ENCODE assay signal across 27 cellular contexts in genomic region chr6:98894810-98895209, GRCh38. TPM values are rescaled to one million over a fixed set of nuclear protein-coding genes. Genes with fewer than 3 reads are reported as not detected.
A peak's percentile ranks its signal among the peaks of the same experiment; 100 is the strongest.
DNase-seq lines count a peak whose midpoint lies in the region; ATAC-seq and TF ChIP-seq lines count a peak whose summit lies in the region.
"Had no signal": no experiment of that assay in that cellular context is flagged by ENCODE, and none has a peak within 500 bp of the region (broad histone marks: within the 10 kb centered on the region; RNA-seq: fewer than 3 reads in every experiment).

No MANE protein-coding gene starts in this region.

- H3K27me3 ChIP-seq in SK-N-SH (ENCODE audit: insufficient read depth) (no peaks in the 10 kb centered on the region), BE2C (no peaks in the 10 kb centered on the region)
- H3K27me3 ChIP-seq: colonic mucosa, upper lobe of right lung had no signal

- no peaks in the 10 kb centered on the region for H3K27me3 Mint-ChIP-seq in activated T-helper 17 cell treated with anti-CD3 and anti-CD28 coated beads, Interleukin-2, amount 50 U/mL, for 72 hours
- H3K27me3 Mint-ChIP-seq: activated naive CD8-positive, alpha-beta T cell treated with anti-CD3 and anti-CD28 coated beads for 36 hours; brain had no signal

- H3K4me1 Mint-ChIP-seq in activated T-helper 17 cell treated with anti-CD3 and anti-CD28 coated beads, Interleukin-2, amount 50 U/mL, for 72 hours = no peaks in the 10 kb centered on the region
- H3K4me1 Mint-ChIP-seq: activated naive CD8-positive, alpha-beta T cell treated with anti-CD3 and anti-CD28 coated beads for 36 hours; mesothelial cell of epicardium; stimulated activated effector memory CD8-positive, alpha-beta T cell treated with anti-CD3 and anti-CD28 coated beads, Interleukin-12 subunit alpha, Interleukin-12 subunit beta, amount 100 ng/mL, for 72 hours had no signal

- H3K9me3 Mint-ChIP-seq in activated T-helper 17 cell treated with anti-CD3 and anti-CD28 coated beads, Interleukin-2, amount 50 U/mL, for 72 hours = no peaks in the 10 kb centered on the region
- H3K9me3 Mint-ChIP-seq: natural killer cell; stimulated activated effector memory CD8-positive, alpha-beta T cell treated with anti-CD3 and anti-CD28 coated beads, Interleukin-12 subunit alpha, Interleukin-12 subunit beta, amount 100 ng/mL, for 72 hours had no signal

- H3K36me3 ChIP-seq in SK-N-SH (replicated peaks in 1 of 2; ENCODE audit: control insufficient read depth in 1 of 2, insufficient read depth in 2 of 2, low read length in 1 of 2) (peaks cover 34 to 53% of the 10 kb centered on the region in 2 experiments), BE2C (no peaks in the 10 kb centered on the region)

- ATAC-seq in SK-N-SH treated with all-trans-retinoic acid at 6 μM for 48 hours = 0 out of 3 replicates have a peak, but pooled peaks have one; percentile 21
- no peak for ATAC-seq in GM21390 (IDR thresholded peaks at IDR 0.05; ENCODE audit: unreplicated experiment)
- ATAC-seq in activated T-helper 17 cell treated with anti-CD3 and anti-CD28 coated beads, Interleukin-2, amount 50 U/mL, for 72 hours (replicated peaks) = no peak
- ATAC-seq: natural killer cell; stimulated activated effector memory CD8-positive, alpha-beta T cell treated with anti-CD3 and anti-CD28 coated beads, Interleukin-12 subunit alpha, Interleukin-12 subunit beta, amount 100 ng/mL, for 72 hours; upper lobe of right lung had no signal

- no peak overlapping the region for H3K4me3 Mint-ChIP-seq in activated T-helper 17 cell treated with anti-CD3 and anti-CD28 coated beads, Interleukin-2, amount 50 U/mL, for 72 hours
- H3K4me3 Mint-ChIP-seq: activated naive CD8-positive, alpha-beta T cell treated with anti-CD3 and anti-CD28 coated beads for 36 hours; brain; mesothelial cell of epicardium; natural killer cell; stimulated activated effector memory CD8-positive, alpha-beta T cell treated with anti-CD3 and anti-CD28 coated beads, Interleukin-12 subunit alpha, Interleukin-12 subunit beta, amount 100 ng/mL, for 72 hours had no signal

- H3K79me2 ChIP-seq in SK-N-SH (ENCODE audit: insufficient read depth) = no peaks in the 10 kb centered on the region

- TF ChIP-seq CTCF in SK-N-SH (IDR thresholded peaks at IDR 0.05) (no peak), cardiac fibroblast (IDR thresholded peaks at IDR 0.05; ENCODE audit: low read depth, low read length) (no peak), BE2C (IDR thresholded peaks at IDR 0.05; ENCODE audit: low read depth, low read length) (no peak)

- no peak overlapping the region for H3K4me2 ChIP-seq in SK-N-SH

- no peak for TF ChIP-seq RAD21 in SK-N-SH (IDR thresholded peaks at IDR 0.05; ENCODE audit: low read length)

- no peak overlapping the region for H3K4me3 ChIP-seq in SK-N-SH (ENCODE audit: low read depth in 2 of 2, low read length in 1 of 2)
- no peak overlapping the region for H3K4me3 ChIP-seq in cardiac fibroblast (replicated peaks in 1 of 2; ENCODE audit: low read depth in 2 of 2, low read length in 2 of 2)
- H3K4me3 ChIP-seq in BE2C (ENCODE audit: low read depth, low read length) = no peak overlapping the region
- H3K4me3 ChIP-seq: colonic mucosa, HAP-1, upper lobe of right lung had no signal

- H3K4me1 ChIP-seq in SK-N-SH (ENCODE audit: control insufficient read depth in 1 of 2, insufficient read depth in 2 of 2, low read depth in 1 of 2, low read length in 1 of 2) (no peaks in the 10 kb centered on the region), BE2C (no peaks in the 10 kb centered on the region)
- H3K4me1 ChIP-seq: colonic mucosa, upper lobe of right lung had no signal

- H3K9me3 ChIP-seq in SK-N-SH (no peaks in the 10 kb centered on the region), BE2C (no peaks in the 10 kb centered on the region)
- H3K9me3 ChIP-seq: colonic mucosa, HAP-1, upper lobe of right lung had no signal

- no peaks in the 10 kb centered on the region for H3F3A ChIP-seq in SK-N-SH (replicated peaks; ENCODE audit: insufficient read depth)

- H3K27ac ChIP-seq in SK-N-SH (ENCODE audit: low read depth in 2 of 2, low read length in 1 of 2) = no peak overlapping the region
- H3K27ac ChIP-seq: colonic mucosa, upper lobe of right lung had no signal

- WGBS in SK-N-SH (ENCODE audit: low lambda C conversion rate) = 69% methylated on average over 1 of the region's 1 CpG

- POLR2A ChIA-PET in SK-N-SH (lab: Yijun Ruan, JAX) = no interaction called here

- TF ChIP-seq EP300 in SK-N-SH (IDR thresholded peaks at IDR 0.05; ENCODE audit: borderline replicate concordance in 1 of 2, low read depth in 1 of 2, low read length in 1 of 2) = no peak

- no peak overlapping the region for H3K9ac ChIP-seq in SK-N-SH

- H4K20me1 ChIP-seq in SK-N-SH (ENCODE audit: insufficient read depth) = no peaks in the 10 kb centered on the region

- H3K27ac Mint-ChIP-seq in activated T-helper 17 cell treated with anti-CD3 and anti-CD28 coated beads, Interleukin-2, amount 50 U/mL, for 72 hours = no peak overlapping the region
- H3K27ac Mint-ChIP-seq: activated naive CD8-positive, alpha-beta T cell treated with anti-CD3 and anti-CD28 coated beads for 36 hours; brain; mesothelial cell of epicardium; natural killer cell; stimulated activated effector memory CD8-positive, alpha-beta T cell treated with anti-CD3 and anti-CD28 coated beads, Interleukin-12 subunit alpha, Interleukin-12 subunit beta, amount 100 ng/mL, for 72 hours had no signal

- H2AFZ ChIP-seq in SK-N-SH (ENCODE audit: low read depth) = no peak overlapping the region

- DNase-seq in SK-N-SH = no peak
- DNase-seq in cardiac fibroblast (ENCODE audit: low read depth in 2 of 2) = peak; percentile 9 to 64
- peak; percentile 50 for DNase-seq in iris pigment epithelial cell (ENCODE audit: low read depth)
- peak; percentile 5 for DNase-seq in stromal cell of bone marrow (ENCODE audit: low read depth)
- DNase-seq in BE2C = no peak
- DNase-seq: 8988T; activated CD4-positive, alpha-beta T cell treated with anti-CD3 and anti-CD28 coated beads, Interleukin-2, amount 50 U/mL, for 48 hours; activated CD4-positive, CD25-positive, alpha-beta regulatory T cell; activated CD8-positive, alpha-beta memory T cell treated with anti-CD3 and anti-CD28 coated beads, Interleukin-2, amount 50 U/mL, for 48 hours; activated naive CD8-positive, alpha-beta T cell treated with anti-CD3 and anti-CD28 coated beads for 36 hours; colonic mucosa; DMS79; effector memory CD4-positive, alpha-beta T cell; head of caudate nucleus; Karpas-422; natural killer cell; NCI-H1694; stimulated activated CD4-positive, alpha-beta T cell treated with anti-CD3 and anti-CD28 coated beads, Interleukin-2, amount 100 ng/mL, for 48 hours; T-helper 9 cell; upper lobe of right lung had no signal

- peaks cover 72% of the 10 kb centered on the region for H3K36me3 Mint-ChIP-seq in activated T-helper 17 cell treated with anti-CD3 and anti-CD28 coated beads, Interleukin-2, amount 50 U/mL, for 72 hours (ENCODE audit: low read depth)

- CTCF ChIA-PET in SK-N-SH (lab: Yijun Ruan, JAX) = interaction anchor here (2.8 kb wide), 1 partner anchor 225 kb away, joined by 6 read pairs; no protein-coding TSS in a partner anchor

- H3K9me2 ChIP-seq in SK-N-SH = no peaks in the 10 kb centered on the region

TF ChIP-seq in SK-N-SH treated with all-trans-retinoic acid at 6 μM for 48 hours, 23 proteins besides CTCF, POLR2A, EP300 and RAD21 (continues in another document):
- TF ChIP-seq ZFP30 (CRISPR knock-in tag; IDR thresholded peaks at IDR 0.05) (no peak), TOX (CRISPR knock-in tag; IDR thresholded peaks at IDR 0.05; ENCODE audit: borderline replicate concordance) (no peak), PPARA (CRISPR knock-in tag; IDR thresholded peaks at IDR 0.05; ENCODE audit: borderline replicate concordance) (no peak), RARB (CRISPR knock-in tag; IDR thresholded peaks at IDR 0.05) (no peak), TCF4 (CRISPR knock-in tag; IDR thresholded peaks at IDR 0.05; ENCODE audit: borderline replicate concordance) (no peak), BACH2 (CRISPR knock-in tag; IDR thresholded peaks at IDR 0.05; ENCODE audit: borderline replicate concordance) (no peak), SNAI2 (CRISPR knock-in tag; IDR thresholded peaks at IDR 0.05) (no peak)

TF ChIP-seq in SK-N-SH, 30 proteins besides CTCF, POLR2A, EP300 and RAD21 (continues in another document):
- TF ChIP-seq NRF1 (IDR thresholded peaks at IDR 0.05; ENCODE audit: low read depth, low read length) (no peak), GATA2 (CRISPR knock-in tag; IDR thresholded peaks at IDR 0.05) (no peak), USF2 (IDR thresholded peaks at IDR 0.05; ENCODE audit: borderline replicate concordance, low read depth, low read length) (no peak), MAX (IDR thresholded peaks at IDR 0.05; ENCODE audit: low read depth) (no peak), MXI1 (IDR thresholded peaks at IDR 0.05; ENCODE audit: low read depth, low read length) (no peak), MEF2A (IDR thresholded peaks at IDR 0.05; ENCODE audit: borderline replicate concordance, low read depth) (no peak), EZH2phosphoT487 (IDR thresholded peaks at IDR 0.05; ENCODE audit: borderline replicate concordance, low read depth) (no peak), TEAD4 (IDR thresholded peaks at IDR 0.05; ENCODE audit: borderline replicate concordance, insufficient read depth) (no peak), GABPA (IDR thresholded peaks at IDR 0.05; ENCODE audit: low read depth) (no peak), TCF12 (IDR thresholded peaks at IDR 0.05) (no peak)

RNA-seq across cellular contexts. Expression of gene FBXL4, which starts 52.9 kb away (rescaled TPM):
- polyA plus RNA-seq in SK-N-SH (2012; rRNA removed) = 8.1 and 11.1 TPM in 2 replicates
- 10.3 and 10.6 TPM in 2 replicates for polyA plus RNA-seq in SK-N-SH (2012; cell fraction: cytosol; rRNA removed)
- polyA plus RNA-seq in SK-N-SH (2012; cell fraction: nucleus; rRNA removed) = 6.1 and 12.2 TPM in 2 replicates
- total RNA-seq in activated T-helper 17 cell treated with anti-CD3 and anti-CD28 coated beads, Interleukin-2, amount 50 U/mL, for 72 hours = 10 to 100 TPM; 10.6 to 12.9 TPM
- polyA plus RNA-seq in BE2C (2012; ENCODE audit: insufficient read depth, insufficient read length, low read depth) = 2.1 TPM

Comparison
In these comparisons a context has a peak if more than half of its experiments do, and no peak if none do; other contexts are left out.
1. DNase-seq: peak in cardiac fibroblast (2 of 2), iris pigment epithelial cell (single experiment) and stromal cell of bone marrow (single experiment); none in SK-N-SH (single experiment) and BE2C (single experiment).